ENCODE assay signal across 12 cellular contexts in the genomic region with DNA sequence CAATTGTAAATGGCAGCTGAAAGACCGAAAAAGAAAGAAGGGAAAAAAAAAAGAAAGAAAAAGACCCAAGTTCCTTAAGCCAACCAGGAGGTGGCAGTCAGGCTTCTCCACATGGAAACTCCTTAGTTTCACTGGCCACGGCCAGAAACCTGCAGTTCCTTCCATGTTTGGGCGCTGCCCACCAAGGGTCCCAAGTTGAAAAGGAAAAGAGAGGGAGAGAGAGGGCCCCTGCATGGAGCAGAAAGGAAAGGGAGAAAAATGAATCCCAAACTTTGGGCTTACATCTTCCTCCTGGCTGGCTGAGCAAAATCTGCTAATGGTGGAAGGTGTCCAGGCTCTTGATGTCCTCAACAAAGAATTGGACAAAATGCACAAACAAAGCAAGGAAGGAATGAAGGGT. TPM values are rescaled to one million over a fixed set of nuclear protein-coding genes. Genes with fewer than 3 reads are reported as not detected.
DNase-seq lines count a peak whose midpoint lies in the region; ATAC-seq and TF ChIP-seq lines count a peak whose summit lies in the region.
"Had no signal": no experiment of that assay in that cellular context is flagged by ENCODE, and none has a peak within 500 bp of the region (broad histone marks: within the 10 kb centered on the region; RNA-seq: fewer than 3 reads in every experiment).

No MANE protein-coding gene starts in this region.

- WGBS in body of pancreas, 2 donors: 38 to 54% methylated on average over 3 of the region's 3 CpGs
- WGBS in mesenchymal stem cell: 74% methylated on average over 3 of the region's 3 CpGs

- TF ChIP-seq CTCF in body of pancreas (IDR thresholded peaks at IDR 0.05): peak in 5 of 7 experiments; percentile 6 to 45 (median 21)

- H2BK15ac ChIP-seq in mesenchymal stem cell (ENCODE audit: low read depth, poor library complexity, severe bottlenecking): no peak overlapping the region

- H3K18ac ChIP-seq in mesenchymal stem cell (ENCODE audit: low read depth in 1 of 2, low read length in 2 of 2): no peak overlapping the region

- no peak overlapping the region for H3K4me2 ChIP-seq in mesenchymal stem cell (ENCODE audit: low read length, poor library complexity, severe bottlenecking)

- H2BK120ac ChIP-seq in mesenchymal stem cell (ENCODE audit: low read depth, low read length): no peak overlapping the region

- H3K9me3 ChIP-seq in body of pancreas: no peaks in the 10 kb centered on the region
- no peaks in the 10 kb centered on the region for H3K9me3 ChIP-seq in mesenchymal stem cell (ENCODE audit: control insufficient read depth, low read length)

- no peak overlapping the region for H2BK12ac ChIP-seq in mesenchymal stem cell (ENCODE audit: low read length in 2 of 2)

- DNase-seq in Caki2 (ENCODE audit: low read depth) (peak; percentile 18), LHCN-M2 (ENCODE audit: low read depth) (peak; percentile 54), body of pancreas (peak in 1 of 4 donors; percentile 17), mesenchymal stem cell (peak; percentile 11), NCI-H2029 (lab: John Stamatoyannopoulos, UW) (no peak), T-helper 1 cell (no peak), superior temporal gyrus (ENCODE audit: extremely low spot score) (no peak)
- DNase-seq: kidney glomerular epithelial cell, NCI-H1436, sigmoid colon, T-cell had no signal

- TF ChIP-seq POLR2A in body of pancreas (IDR thresholded peaks at IDR 0.05): no peak

- no peak overlapping the region for H2AFZ ChIP-seq in mesenchymal stem cell (ENCODE audit: low read depth, low read length)

- no peak overlapping the region for H4K8ac ChIP-seq in mesenchymal stem cell (ENCODE audit: low read length)

- ATAC-seq in body of pancreas (no peak), GM21447 (IDR thresholded peaks at IDR 0.05; ENCODE audit: unreplicated experiment) (no peak)
- ATAC-seq: T-cell had no signal

- H3K9ac ChIP-seq in mesenchymal stem cell (ENCODE audit: low read length): no peak overlapping the region

- intact Hi-C loops in body of pancreas (cut with DNase I): no loop called here

- H3K23ac ChIP-seq in mesenchymal stem cell (ENCODE audit: low read length in 2 of 2): no peak overlapping the region

- no peak overlapping the region for H2AK5ac ChIP-seq in mesenchymal stem cell (ENCODE audit: low read length, severe bottlenecking)

- H3K36me3 ChIP-seq in body of pancreas (replicated peaks in 1 of 2; ENCODE audit: insufficient read depth in 1 of 2, low read depth in 2 of 2): no peaks in the 10 kb centered on the region
- no peaks in the 10 kb centered on the region for H3K36me3 ChIP-seq in mesenchymal stem cell (ENCODE audit: control insufficient read depth in 1 of 2, insufficient read depth in 2 of 2, low read depth in 1 of 2, low read length in 2 of 2)
- H3K36me3 ChIP-seq: sigmoid colon had no signal

- peaks cover 25% of the 10 kb centered on the region for H3K4me1 ChIP-seq in body of pancreas
- H3K4me1 ChIP-seq in mesenchymal stem cell (ENCODE audit: control insufficient read depth, insufficient read depth, low read depth, low read length): peaks cover 4% of the 10 kb centered on the region

- in situ Hi-C loops in Caki2 (cut with HindIII; ENCODE audit: low pct_unique_long_range_greater_than_20kb, low sequenced_read_pairs): no loop called here

- H2BK5ac ChIP-seq in mesenchymal stem cell (ENCODE audit: low read depth, low read length, poor library complexity, severe bottlenecking): no peak overlapping the region

- no peaks in the 10 kb centered on the region for H3K79me1 ChIP-seq in mesenchymal stem cell (replicated peaks; ENCODE audit: low read length, poor library complexity, severe bottlenecking)

- H3K27me3 ChIP-seq in body of pancreas (no peaks in the 10 kb centered on the region), mesenchymal stem cell (ENCODE audit: control insufficient read depth in 1 of 2, insufficient read depth in 1 of 2, low read length in 2 of 2) (no peaks in the 10 kb centered on the region)
- H3K27me3 ChIP-seq: sigmoid colon had no signal

- no peak overlapping the region for H4K91ac ChIP-seq in mesenchymal stem cell (ENCODE audit: low read length)

- H3K4me3 ChIP-seq in body of pancreas: no peak overlapping the region
- H3K4me3 ChIP-seq in mesenchymal stem cell (ENCODE audit: insufficient read depth in 1 of 2, low read depth in 1 of 2, low read length in 2 of 2): no peak overlapping the region
- H3K4me3 ChIP-seq: sigmoid colon had no signal

- H3K4ac ChIP-seq in mesenchymal stem cell (ENCODE audit: low read depth in 1 of 2, low read length in 2 of 2): no peak overlapping the region

- no peak overlapping the region for H3K14ac ChIP-seq in mesenchymal stem cell (ENCODE audit: low read length in 2 of 2)

- H3K27ac ChIP-seq in body of pancreas (peak overlapping the region in 3 of 4 donors; percentile 49 to 67 (median 51)), mesenchymal stem cell (ENCODE audit: low read length, poor library complexity, severe bottlenecking) (no peak overlapping the region)
- H3K27ac ChIP-seq: sigmoid colon had no signal

RNA-seq across cellular contexts. Expression of a gene that starts 31.8 kb away (rescaled TPM):
- 2.8 and 6.3 TPM in 2 replicates for total RNA-seq in Caki2 (2014; rRNA removed; shearing (Covaris generic); ENCODE audit: low replicate concordance)
- total RNA-seq in LHCN-M2 (2014; rRNA removed) (2.9 and 3.4 TPM in 2 replicates), body of pancreas (under 1 TPM; under 0.01 TPM)
- polyA plus RNA-seq in LHCN-M2 (2012): 0.75 TPM
- polyA plus RNA-seq in mesenchymal stem cell (2013, experiment 1 of 2): 0.01 TPM
- not detected for polyA plus RNA-seq in mesenchymal stem cell (2013, experiment 2 of 2)

RNA-seq across cellular contexts. Expression of a gene that starts 50.4 kb away (rescaled TPM):
- 163 and 175 TPM in 2 replicates for total RNA-seq in Caki2 (2014; rRNA removed; shearing (Covaris generic); ENCODE audit: low replicate concordance)
- 13.9 and 19.0 TPM in 2 replicates for total RNA-seq in LHCN-M2 (2014; rRNA removed)
- 47.8 TPM for polyA plus RNA-seq in LHCN-M2 (2012)
- total RNA-seq in body of pancreas: 1 to 10 TPM; 7.3 to 9.9 TPM
- 38.2 TPM for polyA plus RNA-seq in mesenchymal stem cell (2013, experiment 1 of 2)
- 37.1 TPM for polyA plus RNA-seq in mesenchymal stem cell (2013, experiment 2 of 2)

Comparison
In these comparisons a context has a peak if more than half of its experiments do, and no peak if none do; other contexts are left out.
1. DNase-seq: peak in Caki2 (single experiment), LHCN-M2 (single experiment) and mesenchymal stem cell (single experiment); none in NCI-H2029 (single experiment), T-helper 1 cell (0 of 5) and superior temporal gyrus (single experiment).